ENCODE assay signal across 1 cellular context in the genomic region with DNA sequence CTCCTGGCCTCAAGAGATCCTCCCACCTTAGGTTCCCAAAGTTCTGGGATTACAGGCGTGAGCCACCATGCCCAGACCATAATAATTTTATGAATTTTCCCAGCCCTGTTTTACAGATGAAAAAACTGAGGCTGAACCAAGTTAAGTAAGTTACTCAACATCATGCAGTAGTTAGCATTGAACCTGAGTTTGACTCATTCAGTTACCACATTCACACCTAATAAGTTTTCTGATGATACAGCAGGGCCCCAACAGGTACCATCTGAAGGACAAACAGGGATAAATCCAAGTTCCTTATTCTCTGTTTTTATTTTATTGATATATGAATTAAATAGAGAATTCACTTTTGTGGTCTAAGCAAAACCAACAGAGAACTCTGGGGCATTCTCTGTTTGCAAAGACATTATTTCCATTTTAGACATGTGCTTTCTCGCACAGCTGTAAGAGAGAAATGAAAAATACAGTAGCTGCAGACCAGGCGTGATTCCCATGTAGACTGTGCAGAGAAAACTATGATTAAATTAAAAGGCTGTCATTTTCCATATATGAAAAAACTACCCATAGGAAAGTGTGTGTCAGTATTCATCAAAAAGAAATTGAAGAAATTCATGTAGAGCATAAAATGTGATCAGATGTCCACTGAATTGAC.
TF ChIP-seq lines count a peak whose summit lies in the region.

No MANE protein-coding gene starts in this region.

TF ChIP-seq in GM12878, 131 proteins besides CTCF, POLR2A, EP300 and RAD21 (continued from another document):
- TF ChIP-seq, protein P1, sequence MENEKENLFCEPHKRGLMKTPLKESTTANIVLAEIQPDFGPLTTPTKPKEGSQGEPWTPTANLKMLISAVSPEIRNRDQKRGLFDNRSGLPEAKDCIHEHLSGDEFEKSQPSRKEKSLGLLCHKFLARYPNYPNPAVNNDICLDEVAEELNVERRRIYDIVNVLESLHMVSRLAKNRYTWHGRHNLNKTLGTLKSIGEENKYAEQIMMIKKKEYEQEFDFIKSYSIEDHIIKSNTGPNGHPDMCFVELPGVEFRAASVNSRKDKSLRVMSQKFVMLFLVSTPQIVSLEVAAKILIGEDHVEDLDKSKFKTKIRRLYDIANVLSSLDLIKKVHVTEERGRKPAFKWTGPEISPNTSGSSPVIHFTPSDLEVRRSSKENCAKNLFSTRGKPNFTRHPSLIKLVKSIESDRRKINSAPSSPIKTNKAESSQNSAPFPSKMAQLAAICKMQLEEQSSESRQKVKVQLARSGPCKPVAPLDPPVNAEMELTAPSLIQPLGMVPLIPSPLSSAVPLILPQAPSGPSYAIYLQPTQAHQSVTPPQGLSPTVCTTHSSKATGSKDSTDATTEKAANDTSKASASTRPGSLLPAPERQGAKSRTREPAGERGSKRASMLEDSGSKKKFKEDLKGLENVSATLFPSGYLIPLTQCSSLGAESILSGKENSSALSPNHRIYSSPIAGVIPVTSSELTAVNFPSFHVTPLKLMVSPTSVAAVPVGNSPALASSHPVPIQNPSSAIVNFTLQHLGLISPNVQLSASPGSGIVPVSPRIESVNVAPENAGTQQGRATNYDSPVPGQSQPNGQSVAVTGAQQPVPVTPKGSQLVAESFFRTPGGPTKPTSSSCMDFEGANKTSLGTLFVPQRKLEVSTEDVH (IDR thresholded peaks at IDR 0.05; ENCODE audit: low read depth, partially characterized antibody) = no peak
- TF ChIP-seq EED (IDR thresholded peaks at IDR 0.05; ENCODE audit: low read depth) (0 out of 2 replicates have a peak, but pooled peaks have one; percentile 23), POLR2AphosphoS5 (IDR thresholded peaks at IDR 0.05; ENCODE audit: low read length) (no peak), BHLHE40 (IDR thresholded peaks at IDR 0.05; ENCODE audit: borderline replicate concordance in 1 of 2, low read depth in 2 of 2, low read length in 1 of 2) (no peak), NFIC (IDR thresholded peaks at IDR 0.05; ENCODE audit: low read depth, low read length) (peak; percentile 25; the same call in 1 of the 2 replicates), MXI1 (IDR thresholded peaks at IDR 0.05; ENCODE audit: low read depth, low read length) (peak; percentile 39; the same call in 1 of the 2 replicates), NR2C1 (IDR thresholded peaks at IDR 0.05) (no peak), YY1 (IDR thresholded peaks at IDR 0.05; ENCODE audit: low read depth, low read length) (no peak), NR2F1 (conservative IDR thresholded peaks at IDR 0.05) (no peak), MTA2 (IDR thresholded peaks at IDR 0.05; ENCODE audit: low read depth) (0 out of 2 replicates have a peak, but pooled peaks have one; percentile 35), RUNX3 (IDR thresholded peaks at IDR 0.05; ENCODE audit: low read length) (peak; percentile 47)
- TF ChIP-seq, protein P2, sequence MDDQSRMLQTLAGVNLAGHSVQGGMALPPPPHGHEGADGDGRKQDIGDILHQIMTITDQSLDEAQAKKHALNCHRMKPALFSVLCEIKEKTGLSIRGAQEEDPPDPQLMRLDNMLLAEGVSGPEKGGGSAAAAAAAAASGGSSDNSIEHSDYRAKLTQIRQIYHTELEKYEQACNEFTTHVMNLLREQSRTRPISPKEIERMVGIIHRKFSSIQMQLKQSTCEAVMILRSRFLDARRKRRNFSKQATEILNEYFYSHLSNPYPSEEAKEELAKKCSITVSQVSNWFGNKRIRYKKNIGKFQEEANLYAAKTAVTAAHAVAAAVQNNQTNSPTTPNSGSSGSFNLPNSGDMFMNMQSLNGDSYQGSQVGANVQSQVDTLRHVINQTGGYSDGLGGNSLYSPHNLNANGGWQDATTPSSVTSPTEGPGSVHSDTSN (IDR thresholded peaks at IDR 0.05; ENCODE audit: insufficient replicate concordance, low read depth, low read length) = no peak
- TF ChIP-seq, protein P3, sequence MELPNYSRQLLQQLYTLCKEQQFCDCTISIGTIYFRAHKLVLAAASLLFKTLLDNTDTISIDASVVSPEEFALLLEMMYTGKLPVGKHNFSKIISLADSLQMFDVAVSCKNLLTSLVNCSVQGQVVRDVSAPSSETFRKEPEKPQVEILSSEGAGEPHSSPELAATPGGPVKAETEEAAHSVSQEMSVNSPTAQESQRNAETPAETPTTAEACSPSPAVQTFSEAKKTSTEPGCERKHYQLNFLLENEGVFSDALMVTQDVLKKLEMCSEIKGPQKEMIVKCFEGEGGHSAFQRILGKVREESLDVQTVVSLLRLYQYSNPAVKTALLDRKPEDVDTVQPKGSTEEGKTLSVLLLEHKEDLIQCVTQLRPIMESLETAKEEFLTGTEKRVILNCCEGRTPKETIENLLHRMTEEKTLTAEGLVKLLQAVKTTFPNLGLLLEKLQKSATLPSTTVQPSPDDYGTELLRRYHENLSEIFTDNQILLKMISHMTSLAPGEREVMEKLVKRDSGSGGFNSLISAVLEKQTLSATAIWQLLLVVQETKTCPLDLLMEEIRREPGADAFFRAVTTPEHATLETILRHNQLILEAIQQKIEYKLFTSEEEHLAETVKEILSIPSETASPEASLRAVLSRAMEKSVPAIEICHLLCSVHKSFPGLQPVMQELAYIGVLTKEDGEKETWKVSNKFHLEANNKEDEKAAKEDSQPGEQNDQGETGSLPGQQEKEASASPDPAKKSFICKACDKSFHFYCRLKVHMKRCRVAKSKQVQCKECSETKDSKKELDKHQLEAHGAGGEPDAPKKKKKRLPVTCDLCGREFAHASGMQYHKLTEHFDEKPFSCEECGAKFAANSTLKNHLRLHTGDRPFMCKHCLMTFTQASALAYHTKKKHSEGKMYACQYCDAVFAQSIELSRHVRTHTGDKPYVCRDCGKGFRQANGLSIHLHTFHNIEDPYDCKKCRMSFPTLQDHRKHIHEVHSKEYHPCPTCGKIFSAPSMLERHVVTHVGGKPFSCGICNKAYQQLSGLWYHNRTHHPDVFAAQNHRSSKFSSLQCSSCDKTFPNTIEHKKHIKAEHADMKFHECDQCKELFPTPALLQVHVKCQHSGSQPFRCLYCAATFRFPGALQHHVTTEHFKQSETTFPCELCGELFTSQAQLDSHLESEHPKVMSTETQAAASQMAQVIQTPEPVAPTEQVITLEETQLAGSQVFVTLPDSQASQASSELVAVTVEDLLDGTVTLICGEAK (IDR thresholded peaks at IDR 0.05; ENCODE audit: borderline replicate concordance) = no peak
- TF ChIP-seq, protein P4, sequence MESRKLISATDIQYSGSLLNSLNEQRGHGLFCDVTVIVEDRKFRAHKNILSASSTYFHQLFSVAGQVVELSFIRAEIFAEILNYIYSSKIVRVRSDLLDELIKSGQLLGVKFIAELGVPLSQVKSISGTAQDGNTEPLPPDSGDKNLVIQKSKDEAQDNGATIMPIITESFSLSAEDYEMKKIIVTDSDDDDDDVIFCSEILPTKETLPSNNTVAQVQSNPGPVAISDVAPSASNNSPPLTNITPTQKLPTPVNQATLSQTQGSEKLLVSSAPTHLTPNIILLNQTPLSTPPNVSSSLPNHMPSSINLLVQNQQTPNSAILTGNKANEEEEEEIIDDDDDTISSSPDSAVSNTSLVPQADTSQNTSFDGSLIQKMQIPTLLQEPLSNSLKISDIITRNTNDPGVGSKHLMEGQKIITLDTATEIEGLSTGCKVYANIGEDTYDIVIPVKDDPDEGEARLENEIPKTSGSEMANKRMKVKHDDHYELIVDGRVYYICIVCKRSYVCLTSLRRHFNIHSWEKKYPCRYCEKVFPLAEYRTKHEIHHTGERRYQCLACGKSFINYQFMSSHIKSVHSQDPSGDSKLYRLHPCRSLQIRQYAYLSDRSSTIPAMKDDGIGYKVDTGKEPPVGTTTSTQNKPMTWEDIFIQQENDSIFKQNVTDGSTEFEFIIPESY (IDR thresholded peaks at IDR 0.05) = no peak
- TF ChIP-seq, protein P5, sequence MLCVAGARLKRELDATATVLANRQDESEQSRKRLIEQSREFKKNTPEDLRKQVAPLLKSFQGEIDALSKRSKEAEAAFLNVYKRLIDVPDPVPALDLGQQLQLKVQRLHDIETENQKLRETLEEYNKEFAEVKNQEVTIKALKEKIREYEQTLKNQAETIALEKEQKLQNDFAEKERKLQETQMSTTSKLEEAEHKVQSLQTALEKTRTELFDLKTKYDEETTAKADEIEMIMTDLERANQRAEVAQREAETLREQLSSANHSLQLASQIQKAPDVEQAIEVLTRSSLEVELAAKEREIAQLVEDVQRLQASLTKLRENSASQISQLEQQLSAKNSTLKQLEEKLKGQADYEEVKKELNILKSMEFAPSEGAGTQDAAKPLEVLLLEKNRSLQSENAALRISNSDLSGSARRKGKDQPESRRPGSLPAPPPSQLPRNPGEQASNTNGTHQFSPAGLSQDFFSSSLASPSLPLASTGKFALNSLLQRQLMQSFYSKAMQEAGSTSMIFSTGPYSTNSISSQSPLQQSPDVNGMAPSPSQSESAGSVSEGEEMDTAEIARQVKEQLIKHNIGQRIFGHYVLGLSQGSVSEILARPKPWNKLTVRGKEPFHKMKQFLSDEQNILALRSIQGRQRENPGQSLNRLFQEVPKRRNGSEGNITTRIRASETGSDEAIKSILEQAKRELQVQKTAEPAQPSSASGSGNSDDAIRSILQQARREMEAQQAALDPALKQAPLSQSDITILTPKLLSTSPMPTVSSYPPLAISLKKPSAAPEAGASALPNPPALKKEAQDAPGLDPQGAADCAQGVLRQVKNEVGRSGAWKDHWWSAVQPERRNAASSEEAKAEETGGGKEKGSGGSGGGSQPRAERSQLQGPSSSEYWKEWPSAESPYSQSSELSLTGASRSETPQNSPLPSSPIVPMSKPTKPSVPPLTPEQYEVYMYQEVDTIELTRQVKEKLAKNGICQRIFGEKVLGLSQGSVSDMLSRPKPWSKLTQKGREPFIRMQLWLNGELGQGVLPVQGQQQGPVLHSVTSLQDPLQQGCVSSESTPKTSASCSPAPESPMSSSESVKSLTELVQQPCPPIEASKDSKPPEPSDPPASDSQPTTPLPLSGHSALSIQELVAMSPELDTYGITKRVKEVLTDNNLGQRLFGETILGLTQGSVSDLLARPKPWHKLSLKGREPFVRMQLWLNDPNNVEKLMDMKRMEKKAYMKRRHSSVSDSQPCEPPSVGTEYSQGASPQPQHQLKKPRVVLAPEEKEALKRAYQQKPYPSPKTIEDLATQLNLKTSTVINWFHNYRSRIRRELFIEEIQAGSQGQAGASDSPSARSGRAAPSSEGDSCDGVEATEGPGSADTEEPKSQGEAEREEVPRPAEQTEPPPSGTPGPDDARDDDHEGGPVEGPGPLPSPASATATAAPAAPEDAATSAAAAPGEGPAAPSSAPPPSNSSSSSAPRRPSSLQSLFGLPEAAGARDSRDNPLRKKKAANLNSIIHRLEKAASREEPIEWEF (IDR thresholded peaks at IDR 0.05; ENCODE audit: insufficient replicate concordance, low read depth, low read length) = no peak
- TF ChIP-seq, protein P6, sequence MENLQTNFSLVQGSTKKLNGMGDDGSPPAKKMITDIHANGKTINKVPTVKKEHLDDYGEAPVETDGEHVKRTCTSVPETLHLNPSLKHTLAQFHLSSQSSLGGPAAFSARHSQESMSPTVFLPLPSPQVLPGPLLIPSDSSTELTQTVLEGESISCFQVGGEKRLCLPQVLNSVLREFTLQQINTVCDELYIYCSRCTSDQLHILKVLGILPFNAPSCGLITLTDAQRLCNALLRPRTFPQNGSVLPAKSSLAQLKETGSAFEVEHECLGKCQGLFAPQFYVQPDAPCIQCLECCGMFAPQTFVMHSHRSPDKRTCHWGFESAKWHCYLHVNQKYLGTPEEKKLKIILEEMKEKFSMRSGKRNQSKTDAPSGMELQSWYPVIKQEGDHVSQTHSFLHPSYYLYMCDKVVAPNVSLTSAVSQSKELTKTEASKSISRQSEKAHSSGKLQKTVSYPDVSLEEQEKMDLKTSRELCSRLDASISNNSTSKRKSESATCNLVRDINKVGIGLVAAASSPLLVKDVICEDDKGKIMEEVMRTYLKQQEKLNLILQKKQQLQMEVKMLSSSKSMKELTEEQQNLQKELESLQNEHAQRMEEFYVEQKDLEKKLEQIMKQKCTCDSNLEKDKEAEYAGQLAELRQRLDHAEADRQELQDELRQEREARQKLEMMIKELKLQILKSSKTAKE (IDR thresholded peaks at IDR 0.05; ENCODE audit: low read depth, poor library complexity, severe bottlenecking) = no peak
